Comparison of ENCODE assay signal across 9 cellular contexts in genomic region chr2:85678794-85679672, GRCh38. TPM values are rescaled to one million over a fixed set of nuclear protein-coding genes. Genes with fewer than 3 reads are reported as not detected.
DNase-seq lines count a peak whose midpoint lies in the region; ATAC-seq lines count a peak whose summit lies in the region.
"Had no signal": no experiment of that assay in that cellular context is flagged by ENCODE, and none has a peak within 500 bp of the region (broad histone marks: within the 10 kb centered on the region; RNA-seq: fewer than 3 reads in every experiment).

No MANE protein-coding gene starts in this region.

- H3K9me3 Mint-ChIP-seq in activated CD8-positive, alpha-beta T cell treated with anti-CD3 and anti-CD28 coated beads, Interleukin-2, amount 10 ng/mL, durations not matched to agents 7 days and 5 days (ENCODE audit: insufficient read depth) = no peaks in the 10 kb centered on the region
- no peaks in the 10 kb centered on the region for H3K9me3 Mint-ChIP-seq in effector memory CD8-positive, alpha-beta T cell

- peaks cover 2% of the 10 kb centered on the region for H3K36me3 Mint-ChIP-seq in activated CD8-positive, alpha-beta T cell treated with anti-CD3 and anti-CD28 coated beads, Interleukin-2, amount 10 ng/mL, durations not matched to agents 7 days and 5 days (ENCODE audit: low read depth)
- peaks cover 3% of the 10 kb centered on the region for H3K36me3 Mint-ChIP-seq in effector memory CD8-positive, alpha-beta T cell (ENCODE audit: insufficient read depth)

- peak; percentile 89 for ATAC-seq in HG03432 (IDR thresholded peaks at IDR 0.05; ENCODE audit: unreplicated experiment)
- peak; percentile 91 for ATAC-seq in activated CD8-positive, alpha-beta T cell treated with anti-CD3 and anti-CD28 coated beads, Interleukin-2, amount 10 ng/mL, durations not matched to agents 7 days and 5 days
- peak; percentile 95 for ATAC-seq in effector memory CD8-positive, alpha-beta T cell (replicated peaks)

- H3K23ac ChIP-seq in mesenchymal stem cell (ENCODE audit: low read length in 2 of 2) = no peak overlapping the region

- H3K4me2 ChIP-seq in mesenchymal stem cell (ENCODE audit: low read length, poor library complexity, severe bottlenecking) = peak overlapping the region; percentile 18
- H3K4me2 ChIP-seq: BLaER1 had no signal

- no peak overlapping the region for H4K91ac ChIP-seq in mesenchymal stem cell (ENCODE audit: low read length)

- H3K4me1 Mint-ChIP-seq in activated CD8-positive, alpha-beta T cell treated with anti-CD3 and anti-CD28 coated beads, Interleukin-2, amount 10 ng/mL, durations not matched to agents 7 days and 5 days (ENCODE audit: low read depth) = peaks cover 26% of the 10 kb centered on the region
- peaks cover 14 to 21% of the 10 kb centered on the region in 2 donors for H3K4me1 Mint-ChIP-seq in effector memory CD8-positive, alpha-beta T cell (ENCODE audit: low read depth in 2 of 2)

- no peak overlapping the region for H3K4me3 Mint-ChIP-seq in activated CD8-positive, alpha-beta T cell treated with anti-CD3 and anti-CD28 coated beads, Interleukin-2, amount 10 ng/mL, durations not matched to agents 7 days and 5 days
- H3K4me3 Mint-ChIP-seq in effector memory CD8-positive, alpha-beta T cell = peak overlapping the region; percentile 13 to 45

- no peak overlapping the region for H3K18ac ChIP-seq in mesenchymal stem cell (ENCODE audit: low read depth in 1 of 2, low read length in 2 of 2)

- no peak overlapping the region for H3K4me3 ChIP-seq in mesenchymal stem cell (ENCODE audit: insufficient read depth in 1 of 2, low read depth in 1 of 2, low read length in 2 of 2)
- H3K4me3 ChIP-seq: BLaER1 had no signal

- no peak overlapping the region for H2BK5ac ChIP-seq in mesenchymal stem cell (ENCODE audit: low read depth, low read length, poor library complexity, severe bottlenecking)

- H3K4me1 ChIP-seq in mesenchymal stem cell (ENCODE audit: control insufficient read depth, insufficient read depth, low read depth, low read length) = peaks cover 7% of the 10 kb centered on the region

- H4K8ac ChIP-seq in mesenchymal stem cell (ENCODE audit: low read length) = no peak overlapping the region

- no peaks in the 10 kb centered on the region for H3K27me3 ChIP-seq in mesenchymal stem cell (ENCODE audit: control insufficient read depth in 1 of 2, insufficient read depth in 1 of 2, low read length in 2 of 2)
- H3K27me3 ChIP-seq: BLaER1 had no signal

- no peak overlapping the region for H2BK12ac ChIP-seq in mesenchymal stem cell (ENCODE audit: low read length in 2 of 2)

- H3K36me3 ChIP-seq in mesenchymal stem cell (ENCODE audit: control insufficient read depth in 1 of 2, insufficient read depth in 2 of 2, low read depth in 1 of 2, low read length in 2 of 2) = no peaks in the 10 kb centered on the region
- H3K36me3 ChIP-seq: BLaER1 had no signal

- no peaks in the 10 kb centered on the region for H3K9me3 ChIP-seq in mesenchymal stem cell (ENCODE audit: control insufficient read depth, low read length)
- H3K9me3 ChIP-seq: BLaER1 had no signal

- no peak overlapping the region for H3K14ac ChIP-seq in mesenchymal stem cell (ENCODE audit: low read length in 2 of 2)

- H3K79me1 ChIP-seq in mesenchymal stem cell (replicated peaks; ENCODE audit: low read length, poor library complexity, severe bottlenecking) = no peaks in the 10 kb centered on the region

- H2BK15ac ChIP-seq in mesenchymal stem cell (ENCODE audit: low read depth, poor library complexity, severe bottlenecking) = no peak overlapping the region

- no peak overlapping the region for H2BK120ac ChIP-seq in mesenchymal stem cell (ENCODE audit: low read depth, low read length)

- WGBS in mesenchymal stem cell = 22% methylated on average over 25 of the region's 25 CpGs

- no peak overlapping the region for H3K27ac Mint-ChIP-seq in activated CD8-positive, alpha-beta T cell treated with anti-CD3 and anti-CD28 coated beads, Interleukin-2, amount 10 ng/mL, durations not matched to agents 7 days and 5 days
- H3K27ac Mint-ChIP-seq in effector memory CD8-positive, alpha-beta T cell = peak overlapping the region in 1 of 2 donors; percentile 82

- no peak overlapping the region for H2AK5ac ChIP-seq in mesenchymal stem cell (ENCODE audit: low read length, severe bottlenecking)

- DNase-seq in NCI-H187 (lab: John Stamatoyannopoulos, UW) (peak; percentile 43 to 47), NCI-H187 treated with DMSO at 0.1 percent for 48 hours (lab: John Stamatoyannopoulos, UW) (no peak), NCI-H748 (lab: John Stamatoyannopoulos, UW; ENCODE audit: unreplicated experiment) (peak; percentile 50), mesenchymal stem cell (peak; percentile 61)
- DNase-seq in activated CD8-positive, alpha-beta T cell treated with anti-CD3 and anti-CD28 coated beads, Interleukin-2, amount 10 ng/mL, durations not matched to agents 7 days and 5 days = peak; percentile 84
- DNase-seq in effector memory CD8-positive, alpha-beta T cell = peak; percentile 76 to 83 (median 76)
- DNase-seq in stimulated activated CD8-positive, alpha-beta memory T cell treated with anti-CD3 and anti-CD28 coated beads, Interleukin-12 subunit alpha, Interleukin-12 subunit beta, amount 100 ng/mL, for 4 hours (ENCODE audit: low read depth) = peak; percentile 45

- H3K27me3 Mint-ChIP-seq in activated CD8-positive, alpha-beta T cell treated with anti-CD3 and anti-CD28 coated beads, Interleukin-2, amount 10 ng/mL, durations not matched to agents 7 days and 5 days (ENCODE audit: low read depth) = peaks cover 3% of the 10 kb centered on the region
- peaks cover 0 to 9% of the 10 kb centered on the region in 2 donors for H3K27me3 Mint-ChIP-seq in effector memory CD8-positive, alpha-beta T cell

- POLR2A ChIA-PET in activated CD8-positive, alpha-beta T cell treated with anti-CD3 and anti-CD28 coated beads, Interleukin-2, amount 10 ng/mL, durations not matched to agents 7 days and 5 days (lab: Charles Lee) = interaction anchor here (1.6 kb wide), 1 partner anchor 28 kb away, joined by 4 read pairs; no protein-coding TSS in a partner anchor

- no peak overlapping the region for H3K9ac ChIP-seq in mesenchymal stem cell (ENCODE audit: low read length)
- H3K9ac ChIP-seq: BLaER1 had no signal

- H3K4ac ChIP-seq in mesenchymal stem cell (ENCODE audit: low read depth in 1 of 2, low read length in 2 of 2) = no peak overlapping the region

- no peak overlapping the region for H2AFZ ChIP-seq in mesenchymal stem cell (ENCODE audit: low read depth, low read length)

- H3K27ac ChIP-seq in mesenchymal stem cell (ENCODE audit: low read length, poor library complexity, severe bottlenecking) = no peak overlapping the region
- H3K27ac ChIP-seq: BLaER1 had no signal

- CTCF ChIA-PET in activated CD8-positive, alpha-beta T cell treated with anti-CD3 and anti-CD28 coated beads, Interleukin-2, amount 10 ng/mL, durations not matched to agents 7 days and 5 days (lab: Charles Lee) = interaction anchor here (0.7 to 10.0 kb wide), 25 partner anchors 13 to 325 kb away, joined by 3 to 161 read pairs (median 4); partner anchors contain the start of genes ATOH8, ELMOD3 and RETSAT

RNA-seq across cellular contexts. Expression of gene SFTPB, which starts 11.0 kb away (rescaled TPM):
- not detected for total RNA-seq in activated CD8-positive, alpha-beta T cell treated with anti-CD3 and anti-CD28 coated beads, Interleukin-2, amount 10 ng/mL, durations not matched to agents 7 days and 5 days
- not detected for polyA plus RNA-seq in mesenchymal stem cell (2013, experiment 1 of 2)
- not detected for polyA plus RNA-seq in mesenchymal stem cell (2013, experiment 2 of 2)

RNA-seq across cellular contexts. Expression of gene GNLY, which starts 15.1 kb away (rescaled TPM):
- 100 to 1,000 TPM; 136 to 143 TPM for total RNA-seq in activated CD8-positive, alpha-beta T cell treated with anti-CD3 and anti-CD28 coated beads, Interleukin-2, amount 10 ng/mL, durations not matched to agents 7 days and 5 days
- polyA plus RNA-seq in mesenchymal stem cell (2013, experiment 1 of 2) = not detected
- polyA plus RNA-seq in mesenchymal stem cell (2013, experiment 2 of 2) = not detected
